ENCODE assay signal across 9 cellular contexts in genomic region chr7:100053201-100053600, GRCh38. TPM values are rescaled to one million over a fixed set of nuclear protein-coding genes. Genes with fewer than 3 reads are reported as not detected.
A peak's percentile ranks its signal among the peaks of the same experiment; 100 is the strongest.
DNase-seq lines count a peak whose midpoint lies in the region; ATAC-seq and TF ChIP-seq lines count a peak whose summit lies in the region.
"Had no signal": no experiment of that assay in that cellular context is flagged by ENCODE, and none has a peak within 500 bp of the region (broad histone marks: within the 10 kb centered on the region; RNA-seq: fewer than 3 reads in every experiment).

No MANE protein-coding gene starts in this region.

- ATAC-seq in lower lobe of right lung, result peak; percentile 63 to 64
- ATAC-seq in GM19452 (IDR thresholded peaks at IDR 0.05; ENCODE audit: unreplicated experiment), result no peak
- ATAC-seq in GM18867 (IDR thresholded peaks at IDR 0.05; ENCODE audit: unreplicated experiment), result no peak

- H3K27ac ChIP-seq in OCI-LY3 (ENCODE audit: low read length) (no peak overlapping the region), lower lobe of right lung (no peak overlapping the region)

- no peaks in the 10 kb centered on the region for H4K20me1 ChIP-seq in OCI-LY3 (ENCODE audit: insufficient read depth, low read length)

- H3K4me3 Mint-ChIP-seq in activated CD4-positive, alpha-beta T cell treated with anti-CD3 and anti-CD28 coated beads, Interleukin-2, amount 10 ng/mL, durations not matched to agents 24 days and 14 days, result no peak overlapping the region

- H3K4me2 ChIP-seq in OCI-LY3 (ENCODE audit: low read length), result no peak overlapping the region

- H2AFZ ChIP-seq in OCI-LY3 (ENCODE audit: low read depth, low read length), result no peak overlapping the region

- TF ChIP-seq CTCF in OCI-LY3 (IDR thresholded peaks at IDR 0.05; ENCODE audit: low read depth, low read length) (peak; percentile 19), cardiac fibroblast (IDR thresholded peaks at IDR 0.05; ENCODE audit: low read depth, low read length) (peak; percentile 13), lower lobe of right lung (IDR thresholded peaks at IDR 0.05) (no peak)

- DNase-seq in activated CD4-positive, alpha-beta T cell treated with anti-CD3 and anti-CD28 coated beads, Interleukin-2, amount 10 ng/mL, durations not matched to agents 24 days and 14 days, result peak; percentile 81
- no peak for DNase-seq in activated CD4-positive, alpha-beta T cell treated with anti-CD3 and anti-CD28 coated beads, Interleukin-2, amount 50 U/mL, for 48 hours
- DNase-seq in LHCN-M2 (ENCODE audit: low read depth) (peak; percentile 99), cardiac fibroblast (ENCODE audit: low read depth in 2 of 2) (peak; percentile 73 to 89), lower lobe of right lung (no peak)

- H3K4me1 ChIP-seq in OCI-LY3 (ENCODE audit: low read length), result peaks cover 10% of the 10 kb centered on the region
- H3K4me1 ChIP-seq in lower lobe of right lung, result peaks cover 12% of the 10 kb centered on the region

- no peak overlapping the region for H3K27ac Mint-ChIP-seq in activated CD4-positive, alpha-beta T cell treated with anti-CD3 and anti-CD28 coated beads, Interleukin-2, amount 10 ng/mL, durations not matched to agents 24 days and 14 days

- no peak overlapping the region for H3K9ac ChIP-seq in OCI-LY3 (ENCODE audit: low read length)

- no peak overlapping the region for H3K4me3 ChIP-seq in OCI-LY3 (ENCODE audit: low read length)
- H3K4me3 ChIP-seq in cardiac fibroblast (replicated peaks in 1 of 2; ENCODE audit: low read depth in 2 of 2, low read length in 2 of 2), result no peak overlapping the region
- H3K4me3 ChIP-seq in lower lobe of right lung, result no peak overlapping the region

- H3K9me3 Mint-ChIP-seq in activated CD4-positive, alpha-beta T cell treated with anti-CD3 and anti-CD28 coated beads, Interleukin-2, amount 10 ng/mL, durations not matched to agents 24 days and 14 days, result no peaks in the 10 kb centered on the region
- H3K9me3 Mint-ChIP-seq: CD8-positive, alpha-beta memory T cell had no signal

- peaks cover 10% of the 10 kb centered on the region for H3K4me1 Mint-ChIP-seq in activated CD4-positive, alpha-beta T cell treated with anti-CD3 and anti-CD28 coated beads, Interleukin-2, amount 10 ng/mL, durations not matched to agents 24 days and 14 days

- H3K27me3 Mint-ChIP-seq in activated CD4-positive, alpha-beta T cell treated with anti-CD3 and anti-CD28 coated beads, Interleukin-2, amount 10 ng/mL, durations not matched to agents 24 days and 14 days, result no peaks in the 10 kb centered on the region

- H3K9me3 ChIP-seq in OCI-LY3 (ENCODE audit: insufficient read depth, low read length) (no peaks in the 10 kb centered on the region), lower lobe of right lung (no peaks in the 10 kb centered on the region)

- peaks cover 4% of the 10 kb centered on the region for H3K36me3 ChIP-seq in OCI-LY3 (replicated peaks; ENCODE audit: low read depth, low read length)
- H3K36me3 ChIP-seq in lower lobe of right lung, result peaks cover 24% of the 10 kb centered on the region

- peaks cover 15% of the 10 kb centered on the region for H3K79me2 ChIP-seq in OCI-LY3 (ENCODE audit: low read length)

- intact Hi-C loops in activated CD4-positive, alpha-beta T cell treated with anti-CD3 and anti-CD28 coated beads, Interleukin-2, amount 10 ng/mL, durations not matched to agents 24 days and 14 days (cut with micrococcal nuclease), result loop anchor here (2.0 to 5.0 kb wide), 3 partner anchors 36 to 76 kb away; partner anchors contain the start of genes AZGP1 and ZKSCAN1
- intact Hi-C loops in lower lobe of right lung (cut with DNase I), result no loop called here

- H3K36me3 Mint-ChIP-seq in activated CD4-positive, alpha-beta T cell treated with anti-CD3 and anti-CD28 coated beads, Interleukin-2, amount 10 ng/mL, durations not matched to agents 24 days and 14 days (ENCODE audit: low read depth), result peaks cover 14% of the 10 kb centered on the region

- no peaks in the 10 kb centered on the region for H3K27me3 ChIP-seq in OCI-LY3 (ENCODE audit: low read depth, low read length)
- no peaks in the 10 kb centered on the region for H3K27me3 ChIP-seq in lower lobe of right lung (ENCODE audit: low read depth)

RNA-seq across cellular contexts. Expression of gene ZSCAN21, which starts 3.6 kb away (rescaled TPM):
- total RNA-seq in activated CD4-positive, alpha-beta T cell treated with anti-CD3 and anti-CD28 coated beads, Interleukin-2, amount 10 ng/mL, durations not matched to agents 24 days and 14 days, result 8.0 TPM in 2 replicates
- total RNA-seq in LHCN-M2 (2014; rRNA removed), result 11.8 and 12.6 TPM in 2 replicates
- 7.9 TPM for polyA plus RNA-seq in LHCN-M2 (2012)
- 8.4 TPM for total RNA-seq in lower lobe of right lung

RNA-seq across cellular contexts. Expression of gene ZNF3, which starts 28.3 kb away (rescaled TPM):
- total RNA-seq in activated CD4-positive, alpha-beta T cell treated with anti-CD3 and anti-CD28 coated beads, Interleukin-2, amount 10 ng/mL, durations not matched to agents 24 days and 14 days, result 21.5 and 23.3 TPM in 2 replicates
- total RNA-seq in LHCN-M2 (2014; rRNA removed) (31.0 and 32.9 TPM in 2 replicates), lower lobe of right lung (23.0 TPM)
- 15.7 TPM for polyA plus RNA-seq in LHCN-M2 (2012)

RNA-seq across cellular contexts. Expression of gene COPS6, which starts 35.6 kb away (rescaled TPM):
- 109 and 114 TPM in 2 replicates for total RNA-seq in activated CD4-positive, alpha-beta T cell treated with anti-CD3 and anti-CD28 coated beads, Interleukin-2, amount 10 ng/mL, durations not matched to agents 24 days and 14 days
- 96.6 and 100 TPM in 2 replicates for total RNA-seq in LHCN-M2 (2014; rRNA removed)
- 304 TPM for polyA plus RNA-seq in LHCN-M2 (2012)
- total RNA-seq in lower lobe of right lung, result 70.6 TPM

RNA-seq across cellular contexts. Expression of gene ZKSCAN1, which starts 37.8 kb away (rescaled TPM):
- total RNA-seq in activated CD4-positive, alpha-beta T cell treated with anti-CD3 and anti-CD28 coated beads, Interleukin-2, amount 10 ng/mL, durations not matched to agents 24 days and 14 days, result 54.8 and 56.3 TPM in 2 replicates
- total RNA-seq in LHCN-M2 (2014; rRNA removed) (19.0 and 21.2 TPM in 2 replicates), lower lobe of right lung (59.6 TPM)
- polyA plus RNA-seq in LHCN-M2 (2012), result 9.7 TPM

RNA-seq across cellular contexts. Expression of gene MCM7, which starts 48.0 kb away (rescaled TPM):
- total RNA-seq in activated CD4-positive, alpha-beta T cell treated with anti-CD3 and anti-CD28 coated beads, Interleukin-2, amount 10 ng/mL, durations not matched to agents 24 days and 14 days, result 464 and 469 TPM in 2 replicates
- total RNA-seq in LHCN-M2 (2014; rRNA removed) (283 and 290 TPM in 2 replicates), lower lobe of right lung (48.0 TPM)
- 149 TPM for polyA plus RNA-seq in LHCN-M2 (2012)

Comparison
In these comparisons a context has a peak if more than half of its experiments do, and no peak if none do; other contexts are left out.
1. DNase-seq: peak in activated CD4-positive, alpha-beta T cell treated with anti-CD3 and anti-CD28 coated beads, Interleukin-2, amount 10 ng/mL, durations not matched to agents 24 days and 14 days (single experiment), LHCN-M2 (single experiment) and cardiac fibroblast (2 of 2); none in activated CD4-positive, alpha-beta T cell treated with anti-CD3 and anti-CD28 coated beads, Interleukin-2, amount 50 U/mL, for 48 hours (0 of 2) and lower lobe of right lung (single experiment).
2. ATAC-seq: peak in lower lobe of right lung (2 of 2); none in GM19452 (single experiment) and GM18867 (single experiment).